ENCODE assay signal across 14 cellular contexts in genomic region chr9:129221233-129221632, GRCh38. TPM values are rescaled to one million over a fixed set of nuclear protein-coding genes. Genes with fewer than 3 reads are reported as not detected.
DNase-seq lines count a peak whose midpoint lies in the region; ATAC-seq and TF ChIP-seq lines count a peak whose summit lies in the region.
"Had no signal": no experiment of that assay in that cellular context is flagged by ENCODE, and none has a peak within 500 bp of the region (broad histone marks: within the 10 kb centered on the region; RNA-seq: fewer than 3 reads in every experiment).

No MANE protein-coding gene starts in this region.

- H3K27me3 ChIP-seq in CD8-positive, alpha-beta memory T cell (ENCODE audit: insufficient read depth, low read length, poor library complexity, severe bottlenecking), result no peaks in the 10 kb centered on the region
- no peaks in the 10 kb centered on the region for H3K27me3 ChIP-seq in PC-9 (ENCODE audit: insufficient read depth, low read depth)
- H3K27me3 ChIP-seq in left ventricle myocardium inferior (ENCODE audit: low read depth), result no peaks in the 10 kb centered on the region
- H3K27me3 ChIP-seq: pancreas had no signal

- peaks cover 31% of the 10 kb centered on the region for H3K4me1 ChIP-seq in CD8-positive, alpha-beta memory T cell (ENCODE audit: insufficient read depth, low read length)
- H3K4me1 ChIP-seq in PC-9 (replicated peaks; ENCODE audit: insufficient read depth) (peaks cover 15% of the 10 kb centered on the region), left ventricle myocardium inferior (peaks cover 37% of the 10 kb centered on the region)
- H3K4me1 ChIP-seq: pancreas had no signal

- H4K20me1 ChIP-seq in PC-9 (ENCODE audit: insufficient read depth), result no peaks in the 10 kb centered on the region

- H3K4me2 ChIP-seq in PC-9, result no peak overlapping the region

- intact Hi-C loops in PC-9 (cut with micrococcal nuclease; ENCODE audit: unreplicated experiment) (no loop called here), left ventricle myocardium inferior (cut with micrococcal nuclease) (no loop called here)

- peaks cover 4% of the 10 kb centered on the region; the same call in 1 of the 2 replicates for H3F3A ChIP-seq in PC-9 (ENCODE audit: insufficient read depth, low read depth)

- CTCF ChIA-PET in CD8-positive, alpha-beta memory T cell (lab: Charles Lee), result interaction anchor here (0.6 to 3.3 kb wide), 25 partner anchors 11 to 404 kb away, joined by 3 to 33 read pairs (median 4); partner anchors contain the start of genes IER5L and NTMT1
- CTCF ChIA-PET in PC-9 (lab: Charles Lee), result interaction anchor here (0.6 kb wide), 1 partner anchor 48 kb away, joined by 7 read pairs; no protein-coding TSS in a partner anchor

- no peaks in the 10 kb centered on the region for H3K79me2 ChIP-seq in PC-9 (ENCODE audit: low read depth)

- H3K9me3 Mint-ChIP-seq in CD8-positive, alpha-beta memory T cell, result no peaks in the 10 kb centered on the region
- H3K9me3 Mint-ChIP-seq in memory B cell, result no peaks in the 10 kb centered on the region
- H3K9me3 Mint-ChIP-seq: endodermal cell had no signal

- DNase-seq in CD8-positive, alpha-beta memory T cell, result peak in 4 of 5 donors; percentile 13 to 78 (median 34)
- DNase-seq in SW480 (ENCODE audit: low spot score), result peak; percentile 44
- DNase-seq in memory B cell (ENCODE audit: low spot score in 2 of 2), result no peak
- DNase-seq in PC-9, result no peak
- DNase-seq in left ventricle myocardium inferior, result no peak
- DNase-seq: lower lobe of right lung, NCI-H748 treated with DMSO at 0.1 percent for 48 hours had no signal

- H3K36me3 ChIP-seq in CD8-positive, alpha-beta memory T cell (ENCODE audit: insufficient read depth, low read length), result no peaks in the 10 kb centered on the region
- H3K36me3 ChIP-seq in PC-9 (ENCODE audit: low read depth) (no peaks in the 10 kb centered on the region), left ventricle myocardium inferior (no peaks in the 10 kb centered on the region)
- H3K36me3 ChIP-seq: lower lobe of right lung, pancreas had no signal

- H3K9me3 ChIP-seq in CD8-positive, alpha-beta memory T cell (ENCODE audit: low read length), result no peaks in the 10 kb centered on the region
- no peaks in the 10 kb centered on the region for H3K9me3 ChIP-seq in PC-9 (ENCODE audit: insufficient read depth, low read depth)
- H3K9me3 ChIP-seq in left ventricle myocardium inferior (replicated peaks), result no peaks in the 10 kb centered on the region
- H3K9me3 ChIP-seq: lower lobe of right lung, pancreas had no signal

- BruUV-seq in PC-9 (replicated peaks; lab: Mats Ljungman, UMichigan), result no TSS peak

- no peaks in the 10 kb centered on the region for H3K27me3 Mint-ChIP-seq in CD8-positive, alpha-beta memory T cell
- peaks cover 36% of the 10 kb centered on the region for H3K27me3 Mint-ChIP-seq in memory B cell

- ATAC-seq in GM21447 (IDR thresholded peaks at IDR 0.05; ENCODE audit: unreplicated experiment), result peak; percentile 62
- peak; percentile 78 for ATAC-seq in memory B cell (ENCODE audit: low read depth)
- no peak for ATAC-seq in GM21381 (IDR thresholded peaks at IDR 0.05; ENCODE audit: unreplicated experiment)
- no peak for ATAC-seq in HG02571 (IDR thresholded peaks at IDR 0.05; ENCODE audit: unreplicated experiment)
- ATAC-seq: lower lobe of right lung had no signal

- no peaks in the 10 kb centered on the region for H3K36me3 Mint-ChIP-seq in CD8-positive, alpha-beta memory T cell
- H3K36me3 Mint-ChIP-seq in memory B cell, result no peaks in the 10 kb centered on the region

- H3K4me1 Mint-ChIP-seq in CD8-positive, alpha-beta memory T cell, result peaks cover 35 to 54% (median 41%) of the 10 kb centered on the region in 3 donors
- peaks cover 13% of the 10 kb centered on the region for H3K4me1 Mint-ChIP-seq in memory B cell

- POLR2A ChIA-PET in CD8-positive, alpha-beta memory T cell (lab: Charles Lee), result interaction anchor here (0.6 to 2.2 kb wide), 8 partner anchors 15 to 404 kb away, joined by 3 to 12 read pairs (median 8); partner anchors contain the start of genes IER5L and NTMT1
- POLR2A ChIA-PET in PC-9 (lab: Charles Lee; ENCODE audit: unreplicated experiment), result interaction anchor here (0.5 kb wide), 1 partner anchor 10 kb away, joined by 5 read pairs; no protein-coding TSS in a partner anchor

- no peaks in the 10 kb centered on the region for H3K9me2 ChIP-seq in PC-9 (ENCODE audit: insufficient read depth)

- no peak overlapping the region for H2AFZ ChIP-seq in PC-9

- TF ChIP-seq CTCF in PC-9 (conservative IDR thresholded peaks at IDR 0.05) (no peak), left ventricle myocardium inferior (IDR thresholded peaks at IDR 0.05; ENCODE audit: borderline replicate concordance) (no peak)

- no peak overlapping the region for H3K4me3 ChIP-seq in CD8-positive, alpha-beta memory T cell (ENCODE audit: low read length)
- H3K4me3 ChIP-seq in PC-9, result no peak overlapping the region
- H3K4me3 ChIP-seq in left ventricle myocardium inferior, result no peak overlapping the region
- H3K4me3 ChIP-seq: lower lobe of right lung, pancreas, SK-N-MC had no signal

- no peak overlapping the region for H3K27ac ChIP-seq in CD8-positive, alpha-beta memory T cell (ENCODE audit: low read depth, low read length)
- H3K27ac ChIP-seq in PC-9 (no peak overlapping the region), left ventricle myocardium inferior (replicated peaks) (no peak overlapping the region)
- H3K27ac ChIP-seq: C4-2B, lower lobe of right lung, pancreas, SK-N-MC had no signal

- H3K27ac Mint-ChIP-seq in CD8-positive, alpha-beta memory T cell, result peak overlapping the region; percentile 15 to 84 (median 74)
- H3K27ac Mint-ChIP-seq in memory B cell, result no peak overlapping the region
- H3K27ac Mint-ChIP-seq: endodermal cell had no signal

- peak overlapping the region in 6 of 7 donors; percentile 59 to 89 (median 73) for H3K4me3 Mint-ChIP-seq in CD8-positive, alpha-beta memory T cell
- H3K4me3 Mint-ChIP-seq in memory B cell, result no peak overlapping the region
- H3K4me3 Mint-ChIP-seq: endodermal cell had no signal

RNA-seq across cellular contexts. Expression of gene IER5L, which starts 43.2 kb away (rescaled TPM):
- total RNA-seq in CD8-positive, alpha-beta memory T cell, result 1 to 10 TPM; 2.8 to 3.0 TPM
- 0.16 TPM for polyA plus RNA-seq in CD8-positive, alpha-beta memory T cell
- total RNA-seq in PC-9 (2021), result 35.5 and 37.3 TPM in 2 replicates
- total RNA-seq in left ventricle myocardium inferior, result 3.8 TPM

Comparison
In these comparisons a context has a peak if more than half of its experiments do, and no peak if none do; other contexts are left out.
1. DNase-seq: peak in CD8-positive, alpha-beta memory T cell (4 of 5) and SW480 (single experiment); none in memory B cell (0 of 2), PC-9 (0 of 2) and left ventricle myocardium inferior (single experiment).
2. ATAC-seq: peak in GM21447 (single experiment) and memory B cell (single experiment); none in GM21381 (single experiment) and HG02571 (single experiment).